In genomic region chr6:157455028-157455714, GRCh38 we compare ENCODE assay signal across 19 cellular contexts.
DNase-seq lines count a peak whose midpoint lies in the region; ATAC-seq and TF ChIP-seq lines count a peak whose summit lies in the region.
"Had no signal": no experiment of that assay in that cellular context is flagged by ENCODE, and none has a peak within 500 bp of the region (broad histone marks: within the 10 kb centered on the region; RNA-seq: fewer than 3 reads in every experiment).

No MANE protein-coding gene starts in this region.

- H2AFZ ChIP-seq in MM.1S (ENCODE audit: low read length) = no peak overlapping the region

- no peaks in the 10 kb centered on the region for H3K9me2 ChIP-seq in MM.1S (replicated peaks; ENCODE audit: insufficient read depth, low read length)

- H3K4me3 Mint-ChIP-seq in endodermal cell (no peak overlapping the region), neural crest cell (peak overlapping the region; percentile 58)
- no peak overlapping the region for H3K4me3 Mint-ChIP-seq in naive thymus-derived CD8-positive, alpha-beta T cell
- H3K4me3 Mint-ChIP-seq: naive thymus-derived CD4-positive, alpha-beta T cell had no signal

- TF ChIP-seq POLR2A in testis (IDR thresholded peaks at IDR 0.05) = no peak

- TF ChIP-seq CTCF in left ventricle myocardium inferior (IDR thresholded peaks at IDR 0.05; ENCODE audit: borderline replicate concordance) (no peak), endodermal cell (conservative IDR thresholded peaks at IDR 0.05) (no peak), neural crest cell (conservative IDR thresholded peaks at IDR 0.05) (no peak), testis (IDR thresholded peaks at IDR 0.05) (no peak), tibial artery (IDR thresholded peaks at IDR 0.05) (no peak), MM.1S (IDR thresholded peaks at IDR 0.05; ENCODE audit: low read length) (no peak)

- no peaks in the 10 kb centered on the region for H3K27me3 Mint-ChIP-seq in endodermal cell (ENCODE audit: insufficient read depth)
- peaks cover 86% of the 10 kb centered on the region for H3K27me3 Mint-ChIP-seq in neural crest cell (ENCODE audit: low read depth)
- peaks cover 0 to 1% (median 0%) of the 10 kb centered on the region in 5 donors for H3K27me3 Mint-ChIP-seq in naive thymus-derived CD8-positive, alpha-beta T cell
- H3K27me3 Mint-ChIP-seq: naive thymus-derived CD4-positive, alpha-beta T cell had no signal

- no peak overlapping the region for H3K4me2 ChIP-seq in MM.1S (ENCODE audit: low read depth, low read length)

- H3K4me3 ChIP-seq in left ventricle myocardium inferior = peak overlapping the region; percentile 28
- H3K4me3 ChIP-seq in endodermal cell (ENCODE audit: low read length) = no peak overlapping the region
- H3K4me3 ChIP-seq in testis = no peak overlapping the region
- H3K4me3 ChIP-seq in tibial artery = no peak overlapping the region
- no peak overlapping the region for H3K4me3 ChIP-seq in MM.1S (ENCODE audit: low read length)
- H3K4me3 ChIP-seq: lung, upper lobe of right lung had no signal

- H3K9me3 ChIP-seq in left ventricle myocardium inferior (replicated peaks) (no peaks in the 10 kb centered on the region), endodermal cell (ENCODE audit: control insufficient read depth, low read length) (no peaks in the 10 kb centered on the region), testis (no peaks in the 10 kb centered on the region), tibial artery (no peaks in the 10 kb centered on the region), MM.1S (replicated peaks; ENCODE audit: insufficient read depth, low read length) (no peaks in the 10 kb centered on the region)
- H3K9me3 ChIP-seq: upper lobe of right lung had no signal

- H3K36me3 Mint-ChIP-seq in endodermal cell (ENCODE audit: low read depth) (no peaks in the 10 kb centered on the region), neural crest cell (ENCODE audit: low read depth) (no peaks in the 10 kb centered on the region)
- H3K36me3 Mint-ChIP-seq in naive thymus-derived CD8-positive, alpha-beta T cell = no peaks in the 10 kb centered on the region

- no peaks in the 10 kb centered on the region for H4K20me1 ChIP-seq in MM.1S (ENCODE audit: insufficient read depth, low read length)

- H3K9ac ChIP-seq in endodermal cell (ENCODE audit: extremely low read depth, low read length, poor library complexity, severe bottlenecking) (no peak overlapping the region), MM.1S (ENCODE audit: low read length) (no peak overlapping the region)

- intact Hi-C loops in left ventricle myocardium inferior (cut with micrococcal nuclease) (no loop called here), Right ventricle myocardium superior (cut with DNase I) (no loop called here), testis (cut with DNase I; ENCODE audit: low total_unique reads) (no loop called here), tibial artery (cut with DNase I; ENCODE audit: low total_unique reads) (no loop called here)

- H3K27ac ChIP-seq in left ventricle myocardium inferior (replicated peaks) = peak overlapping the region; percentile 37
- H3K27ac ChIP-seq in endodermal cell (ENCODE audit: low read depth, low read length) = peak overlapping the region; percentile 36
- peak overlapping the region; percentile 28 to 81 for H3K27ac ChIP-seq in testis
- H3K27ac ChIP-seq in tibial artery = no peak overlapping the region
- H3K27ac ChIP-seq in MM.1S (ENCODE audit: low read length) = no peak overlapping the region
- H3K27ac ChIP-seq: upper lobe of right lung had no signal

- H3K27ac Mint-ChIP-seq in endodermal cell = no peak overlapping the region
- H3K27ac Mint-ChIP-seq in neural crest cell (ENCODE audit: unreplicated experiment) = peak overlapping the region; percentile 98
- H3K27ac Mint-ChIP-seq in naive thymus-derived CD8-positive, alpha-beta T cell = no peak overlapping the region

- peaks cover 25% of the 10 kb centered on the region for H3K4me1 ChIP-seq in left ventricle myocardium inferior
- H3K4me1 ChIP-seq in endodermal cell (ENCODE audit: control insufficient read depth, insufficient read depth, low read length) = no peaks in the 10 kb centered on the region
- peaks cover 24% of the 10 kb centered on the region for H3K4me1 ChIP-seq in testis
- no peaks in the 10 kb centered on the region for H3K4me1 ChIP-seq in tibial artery
- H3K4me1 ChIP-seq in MM.1S (ENCODE audit: low read length) = no peaks in the 10 kb centered on the region
- H3K4me1 ChIP-seq: upper lobe of right lung had no signal

- H3F3A ChIP-seq in MM.1S (ENCODE audit: insufficient read depth, low read length) = no peaks in the 10 kb centered on the region

- H3K9me3 Mint-ChIP-seq in endodermal cell = no peaks in the 10 kb centered on the region
- no peaks in the 10 kb centered on the region for H3K9me3 Mint-ChIP-seq in neural crest cell
- H3K9me3 Mint-ChIP-seq in naive thymus-derived CD8-positive, alpha-beta T cell = no peaks in the 10 kb centered on the region

- no peaks in the 10 kb centered on the region for H3K79me2 ChIP-seq in MM.1S (ENCODE audit: low read length)

- H3K27me3 ChIP-seq in left ventricle myocardium inferior (ENCODE audit: low read depth) (no peaks in the 10 kb centered on the region), endodermal cell (ENCODE audit: control insufficient read depth, insufficient read depth, low read length, poor library complexity, severe bottlenecking) (no peaks in the 10 kb centered on the region), testis (no peaks in the 10 kb centered on the region), tibial artery (no peaks in the 10 kb centered on the region), MM.1S (replicated peaks; ENCODE audit: insufficient read depth, low read length) (no peaks in the 10 kb centered on the region)
- H3K27me3 ChIP-seq: heart right ventricle, upper lobe of right lung had no signal

- H3K4me1 Mint-ChIP-seq in endodermal cell (peaks cover 8% of the 10 kb centered on the region), neural crest cell (peaks cover 22% of the 10 kb centered on the region)
- H3K4me1 Mint-ChIP-seq in naive thymus-derived CD8-positive, alpha-beta T cell = peaks cover 4 to 23% (median 10%) of the 10 kb centered on the region in 4 donors

- POLR2A ChIA-PET in naive thymus-derived CD8-positive, alpha-beta T cell (lab: Charles Lee) = no interaction called here

- 84 to 88% methylated on average over 11 to 14 of the region's 14 CpGs for WGBS in endodermal cell (ENCODE audit: insufficient coverage in 1 of 2, insufficient read length in 1 of 2), 2 experiments
- WGBS in testis, 2 donors = 62 to 68% methylated on average over 14 of the region's 14 CpGs

- no peak for ATAC-seq in Right ventricle myocardium superior (ENCODE audit: poor library complexity)
- no peak for ATAC-seq in naive thymus-derived CD8-positive, alpha-beta T cell
- ATAC-seq: naive thymus-derived CD4-positive, alpha-beta T cell; upper lobe of right lung had no signal

- H3K36me3 ChIP-seq in left ventricle myocardium inferior = no peaks in the 10 kb centered on the region
- H3K36me3 ChIP-seq in endodermal cell (ENCODE audit: control insufficient read depth, insufficient read depth, low read length) = no peaks in the 10 kb centered on the region
- no peaks in the 10 kb centered on the region for H3K36me3 ChIP-seq in testis (ENCODE audit: low read depth, missing control alignments)
- H3K36me3 ChIP-seq in tibial artery = no peaks in the 10 kb centered on the region
- H3K36me3 ChIP-seq in MM.1S (replicated peaks; ENCODE audit: insufficient read depth, low read length) = no peaks in the 10 kb centered on the region
- H3K36me3 ChIP-seq: heart right ventricle, upper lobe of right lung had no signal

- no peak for DNase-seq in left ventricle myocardium inferior
- DNase-seq in Right ventricle myocardium superior = no peak
- DNase-seq in endodermal cell = no peak
- DNase-seq in neural crest cell (ENCODE audit: low read depth, low spot score) = peak; percentile 8
- DNase-seq in testis = no peak
- DNase-seq in naive thymus-derived CD8-positive, alpha-beta T cell = no peak
- no peak for DNase-seq in tibial artery
- DNase-seq in MM.1S = no peak
- DNase-seq: activated CD8-positive, alpha-beta memory T cell treated with anti-CD3 and anti-CD28 coated beads, Interleukin-2, amount 50 U/mL, for 48 hours; amniotic stem cell; Calu3; EL; heart right ventricle; naive thymus-derived CD4-positive, alpha-beta T cell; NCI-H1417 treated with DMSO at 0.1 percent for 48 hours; NCI-H526; SW 1271; upper lobe of right lung had no signal

Comparison
In these comparisons a context has a peak if more than half of its experiments do, and no peak if none do; other contexts are left out.
1. H3K27ac ChIP-seq: peak in left ventricle myocardium inferior (single experiment), endodermal cell (single experiment) and testis (2 of 2); none in tibial artery (0 of 2) and MM.1S (single experiment).